Comparison of ENCODE assay signal across 1 cellular context in the genomic region with DNA sequence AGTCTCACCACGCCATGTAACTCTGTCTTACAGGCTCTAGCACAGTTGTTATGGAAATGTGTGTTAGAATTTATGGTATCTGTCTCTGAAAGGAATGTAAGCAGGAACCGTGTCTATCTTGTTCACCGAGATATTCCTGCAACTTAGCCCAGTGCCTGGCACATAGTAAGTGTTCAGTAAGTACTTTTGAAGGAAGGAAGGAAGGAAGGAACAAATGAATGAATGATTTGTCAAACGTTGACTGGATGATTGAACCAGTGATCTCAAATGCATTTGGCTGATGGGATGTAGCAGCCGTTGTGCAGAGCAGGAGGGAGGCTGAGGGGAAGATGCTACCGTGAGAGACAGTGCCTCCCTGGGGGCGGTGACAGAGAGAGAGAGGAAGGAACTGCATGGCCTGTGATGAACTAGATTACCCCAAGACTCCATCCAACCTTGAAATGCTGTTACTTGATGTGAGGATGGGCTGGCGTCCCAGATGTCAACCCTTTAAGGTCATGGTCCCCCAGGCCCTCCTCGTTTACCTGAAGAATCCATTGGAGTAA.
A peak's percentile ranks its signal among the peaks of the same experiment; 100 is the strongest.
TF ChIP-seq lines count a peak whose summit lies in the region.

No MANE protein-coding gene starts in this region.

TF ChIP-seq in GM12878, 131 proteins besides CTCF, POLR2A, EP300 and RAD21:
- TF ChIP-seq SPI1 (IDR thresholded peaks at IDR 0.05; ENCODE audit: borderline replicate concordance, insufficient read depth, low read depth, low read length) (peak; percentile 5; the same call in 1 of the 2 replicates), SKIL (IDR thresholded peaks at IDR 0.05; ENCODE audit: low read depth, poor library complexity, severe bottlenecking) (no peak), MEF2A (IDR thresholded peaks at IDR 0.05; ENCODE audit: insufficient read depth, low read depth, low read length) (no peak), NKRF (conservative IDR thresholded peaks at IDR 0.05) (no peak), POLR2AphosphoS2 (IDR thresholded peaks at IDR 0.05; ENCODE audit: low read depth, low read length) (no peak), BHLHE40 (IDR thresholded peaks at IDR 0.05; ENCODE audit: borderline replicate concordance in 1 of 2, low read depth in 2 of 2, low read length in 1 of 2) (no peak), IKZF2 (IDR thresholded peaks at IDR 0.05) (no peak), ZNF24 (IDR thresholded peaks at IDR 0.05) (peak; percentile 50; the same call in 1 of the 2 replicates), NFXL1 (IDR thresholded peaks at IDR 0.05; ENCODE audit: borderline replicate concordance) (no peak), ZNF592 (IDR thresholded peaks at IDR 0.05) (no peak), LARP7 (IDR thresholded peaks at IDR 0.05) (no peak), MYC (IDR thresholded peaks at IDR 0.05; ENCODE audit: insufficient read depth, insufficient read length, insufficient replicate concordance, low read length, severe bottlenecking) (no peak), IRF4 (IDR thresholded peaks at IDR 0.05; ENCODE audit: low read depth, low read length) (no peak), PAX8 (IDR thresholded peaks at IDR 0.05) (no peak), RELA (IDR thresholded peaks at IDR 0.05; ENCODE audit: borderline replicate concordance, partially characterized antibody) (no peak)
